8 cellular contexts compared by ENCODE assay signal in genomic region chr4:47485047-47485692, GRCh38. TPM values are rescaled to one million over a fixed set of nuclear protein-coding genes. Genes with fewer than 3 reads are reported as not detected.
DNase-seq lines count a peak whose midpoint lies in the region; ATAC-seq and TF ChIP-seq lines count a peak whose summit lies in the region.

TSS of gene ATP10D (plus strand) at chr4:47485275. CDS start at chr4:47512541, 27,266 bp downstream.

- TF ChIP-seq EP300 in transverse colon (IDR thresholded peaks at IDR 0.05; ENCODE audit: low read depth) = no peak

- TF ChIP-seq POLR2A in heart left ventricle (IDR thresholded peaks at IDR 0.05) (peak in 1 of 2 donors; percentile 90), transverse colon (IDR thresholded peaks at IDR 0.05) (peak; percentile 87)

- H3K27me3 ChIP-seq in heart left ventricle (no peaks in the 10 kb centered on the region), transverse colon (no peaks in the 10 kb centered on the region)

- in situ Hi-C loops in transverse colon (cut with MboI; ENCODE audit: low pct_ligation_motif_present in 1 of 4, low pct_unique_long_range_greater_than_20kb in 1 of 4, low sequenced_read_pairs in 3 of 4) = loop anchor here in 1 of 4 donors (25.0 kb wide), 1 partner anchor 427 kb away; the partner anchor contains the start of gene NFXL1

- intact Hi-C loops in heart left ventricle (cut with DNase I) (loop anchor here in 6 of 10 donors (1.0 to 10.0 kb wide), 4 partner anchors 22 to 430 kb away; partner anchors contain the start of genes COMMD8 (in 4 of the 6) and NFXL1 (in 3 of the 6)), transverse colon (cut with DNase I; ENCODE audit: low total_unique reads) (no loop called here)

- 0 to 1% (median 1%) methylated on average over 27 to 34 of the region's 34 CpGs for WGBS in heart left ventricle, 4 donors
- WGBS in transverse colon (ENCODE audit: low coverage in 1 of 2), 2 donors = 0 to 2% methylated on average over 12 to 30 of the region's 34 CpGs

- ATAC-seq in HG02642 (IDR thresholded peaks at IDR 0.05; ENCODE audit: poor library complexity, unreplicated experiment) = peak; percentile 97
- peak; percentile 99 to 100 (median 100) for ATAC-seq in heart left ventricle

- H3K4me3 ChIP-seq in GM12875 (ENCODE audit: low read depth, low read length) (peak within 1 kb of the TSS; percentile 85), heart left ventricle (peak within 1 kb of the TSS; percentile 40 to 76 (median 68)), transverse colon (peak within 1 kb of the TSS; percentile 51 to 74 (median 62))

- peaks cover 0 to 5% (median 0%) of the 10 kb centered on the region in 12 donors for H3K9me3 ChIP-seq in heart left ventricle
- no peaks in the 10 kb centered on the region for H3K9me3 ChIP-seq in transverse colon

- H3K27ac ChIP-seq in heart left ventricle (peak within 1 kb of the TSS; percentile 62 to 94 (median 92)), transverse colon (peak within 1 kb of the TSS; percentile 92 to 94 (median 93))

- DNase-seq in NCI-H1105 (lab: John Stamatoyannopoulos, UW) = peak; percentile 54
- peak; percentile 57 for DNase-seq in T follicular helper cell (ENCODE audit: low read depth)
- peak; percentile 93 for DNase-seq in amniotic epithelial cell (ENCODE audit: low read depth)
- peak; percentile 96 to 98 (median 98) for DNase-seq in heart left ventricle
- peak; percentile 93 for DNase-seq in pons (ENCODE audit: low spot score)
- DNase-seq in transverse colon = peak; percentile 97

- H3K4me1 ChIP-seq in heart left ventricle (peaks cover 0 to 38% (median 12%) of the 10 kb centered on the region in 12 donors), transverse colon (peaks cover 0 to 23% (median 11%) of the 10 kb centered on the region in 4 donors)

- H3K36me3 ChIP-seq in heart left ventricle (no peaks in the 10 kb centered on the region), transverse colon (no peaks in the 10 kb centered on the region)

- TF ChIP-seq CTCF in GM12875 (IDR thresholded peaks at IDR 0.05; ENCODE audit: borderline replicate concordance, insufficient read depth, low read depth, low read length) (0 out of 2 replicates have a peak, but pooled peaks have one; percentile 9), heart left ventricle (IDR thresholded peaks at IDR 0.05) (peak in 4 of 12 donors; percentile 24 to 50 (median 38)), transverse colon (IDR thresholded peaks at IDR 0.05) (peak in 2 of 5 experiments; percentile 29 to 43)

RNA-seq across cellular contexts. Expression of gene ATP10D, which starts in this region (rescaled TPM):
- total RNA-seq in heart left ventricle = 10 to 100 TPM in 2 of 9 donors, 1 to 10 TPM in 7; 5.4 to 22.1 (median 8.1) TPM
- polyA plus RNA-seq in heart left ventricle = 1 to 10 TPM; 2.2 to 4.2 TPM
- total RNA-seq in transverse colon = 10 to 100 TPM in 1 of 4 donors, 1 to 10 TPM in 3; 3.8 to 14.1 (median 7.7) TPM

Comparison
In these comparisons a context has a peak if more than half of its experiments do, and no peak if none do; other contexts are left out.
1. Peak in every context shown above with its lines: DNase-seq, ATAC-seq, H3K4me3 ChIP-seq and H3K27ac ChIP-seq.